1 cellular context compared by ENCODE assay signal in the genomic region with DNA sequence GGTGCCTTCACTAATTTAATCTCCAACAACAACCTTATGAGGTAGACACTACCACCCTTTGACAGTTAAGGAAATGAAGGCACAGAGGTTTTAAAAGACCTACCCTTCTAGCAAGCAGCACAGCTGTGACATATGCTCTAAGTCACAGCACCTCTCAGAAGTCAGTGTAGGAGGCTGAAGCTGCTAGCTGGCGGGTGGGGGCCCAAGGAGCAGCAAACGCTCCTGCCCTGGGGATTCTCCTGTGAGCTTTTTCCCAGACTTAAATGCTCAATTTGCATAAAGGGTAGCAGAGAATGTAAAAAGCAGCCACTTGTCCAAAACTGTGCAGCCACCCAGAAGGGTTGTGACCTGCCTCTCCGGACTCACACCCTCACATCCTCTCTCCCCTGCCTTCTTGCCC.
TF ChIP-seq lines count a peak whose summit lies in the region.

No MANE protein-coding gene starts in this region.

TF ChIP-seq in K562, 482 proteins besides CTCF, POLR2A, EP300 and RAD21:
- TF ChIP-seq SNRNP70 (optimal IDR thresholded peaks at IDR 0.05; ENCODE audit: low read depth, low read length) = no peak
- TF ChIP-seq, protein P1, sequence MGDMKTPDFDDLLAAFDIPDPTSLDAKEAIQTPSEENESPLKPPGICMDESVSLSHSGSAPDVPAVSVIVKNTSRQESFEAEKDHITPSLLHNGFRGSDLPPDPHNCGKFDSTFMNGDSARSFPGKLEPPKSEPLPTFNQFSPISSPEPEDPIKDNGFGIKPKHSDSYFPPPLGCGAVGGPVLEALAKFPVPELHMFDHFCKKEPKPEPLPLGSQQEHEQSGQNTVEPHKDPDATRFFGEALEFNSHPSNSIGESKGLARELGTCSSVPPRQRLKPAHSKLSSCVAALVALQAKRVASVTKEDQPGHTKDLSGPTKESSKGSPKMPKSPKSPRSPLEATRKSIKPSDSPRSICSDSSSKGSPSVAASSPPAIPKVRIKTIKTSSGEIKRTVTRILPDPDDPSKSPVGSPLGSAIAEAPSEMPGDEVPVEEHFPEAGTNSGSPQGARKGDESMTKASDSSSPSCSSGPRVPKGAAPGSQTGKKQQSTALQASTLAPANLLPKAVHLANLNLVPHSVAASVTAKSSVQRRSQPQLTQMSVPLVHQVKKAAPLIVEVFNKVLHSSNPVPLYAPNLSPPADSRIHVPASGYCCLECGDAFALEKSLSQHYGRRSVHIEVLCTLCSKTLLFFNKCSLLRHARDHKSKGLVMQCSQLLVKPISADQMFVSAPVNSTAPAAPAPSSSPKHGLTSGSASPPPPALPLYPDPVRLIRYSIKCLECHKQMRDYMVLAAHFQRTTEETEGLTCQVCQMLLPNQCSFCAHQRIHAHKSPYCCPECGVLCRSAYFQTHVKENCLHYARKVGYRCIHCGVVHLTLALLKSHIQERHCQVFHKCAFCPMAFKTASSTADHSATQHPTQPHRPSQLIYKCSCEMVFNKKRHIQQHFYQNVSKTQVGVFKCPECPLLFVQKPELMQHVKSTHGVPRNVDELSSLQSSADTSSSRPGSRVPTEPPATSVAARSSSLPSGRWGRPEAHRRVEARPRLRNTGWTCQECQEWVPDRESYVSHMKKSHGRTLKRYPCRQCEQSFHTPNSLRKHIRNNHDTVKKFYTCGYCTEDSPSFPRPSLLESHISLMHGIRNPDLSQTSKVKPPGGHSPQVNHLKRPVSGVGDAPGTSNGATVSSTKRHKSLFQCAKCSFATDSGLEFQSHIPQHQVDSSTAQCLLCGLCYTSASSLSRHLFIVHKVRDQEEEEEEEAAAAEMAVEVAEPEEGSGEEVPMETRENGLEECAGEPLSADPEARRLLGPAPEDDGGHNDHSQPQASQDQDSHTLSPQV (IDR thresholded peaks at IDR 0.05) = no peak
- TF ChIP-seq ZNF253 (CRISPR knock-in tag; conservative IDR thresholded peaks at IDR 0.05) = no peak
TF ChIP-seq in K562: peak in this region for 0.
